Comparison of ENCODE assay signal across 8 cellular contexts in the genomic region with DNA sequence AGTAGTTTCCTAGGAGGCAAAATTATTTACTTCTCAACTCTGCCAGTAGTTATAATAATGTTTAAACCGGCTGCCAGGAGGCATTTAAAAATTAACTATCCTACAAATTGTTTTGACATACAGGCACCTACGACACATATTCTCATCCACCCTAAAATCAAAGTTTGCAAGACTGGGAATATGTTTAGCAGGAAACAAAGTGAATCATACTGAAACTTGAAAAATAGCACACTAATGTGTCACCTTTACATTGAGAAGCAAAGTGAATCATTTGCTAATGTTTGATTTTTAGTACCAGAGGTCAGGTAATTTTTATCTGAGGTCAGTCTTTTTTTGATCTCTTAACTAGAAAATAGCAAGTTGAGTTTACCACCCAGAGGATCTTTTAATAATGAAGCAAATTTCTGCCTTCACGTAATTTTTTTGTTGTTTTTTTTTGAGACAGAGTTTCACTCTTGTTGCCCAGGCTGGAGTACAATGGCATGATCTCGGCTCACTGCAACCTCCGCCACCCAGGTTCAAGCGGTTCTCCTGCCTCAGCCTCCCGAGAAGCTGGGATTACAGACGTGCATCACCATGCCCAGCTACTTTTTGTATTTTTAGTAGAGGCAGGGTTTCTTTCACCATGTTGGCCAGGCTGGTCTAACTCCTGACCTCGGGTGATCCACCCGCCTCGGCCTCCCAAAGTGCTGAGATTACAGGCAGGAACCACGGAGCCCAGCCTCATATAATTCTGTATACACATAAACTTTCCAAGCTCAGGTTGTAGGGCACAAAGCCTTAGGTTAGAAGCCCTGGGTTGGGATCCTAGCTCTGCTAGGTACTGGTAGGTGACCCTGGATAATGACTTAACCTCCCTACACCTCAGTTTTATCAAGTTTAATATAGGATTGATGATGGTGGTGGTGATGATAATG.
DNase-seq lines count a peak whose midpoint lies in the region; ATAC-seq and TF ChIP-seq lines count a peak whose summit lies in the region.

No MANE protein-coding gene starts in this region.

- no peaks in the 10 kb centered on the region for H3K9me3 Mint-ChIP-seq in activated naive CD4-positive, alpha-beta T cell treated with anti-CD3 and anti-CD28 coated beads, Interleukin-2, amount 10 ng/mL, durations not matched to agents 7 days and 5 days

- H4K20me1 ChIP-seq in fibroblast of lung (ENCODE audit: control insufficient read depth, extremely low read depth, insufficient read depth, low read length) = no peaks in the 10 kb centered on the region

- H3K36me3 Mint-ChIP-seq in activated naive CD4-positive, alpha-beta T cell treated with anti-CD3 and anti-CD28 coated beads, Interleukin-2, amount 10 ng/mL, durations not matched to agents 7 days and 5 days = no peaks in the 10 kb centered on the region

- H3K4me3 ChIP-seq in fibroblast of lung (replicated peaks in 1 of 4; ENCODE audit: control extremely low read depth in 1 of 4, insufficient read depth in 1 of 4, low read depth in 3 of 4, low read length in 4 of 4) (no peak overlapping the region), right atrium auricular region (no peak overlapping the region)

- CTCF ChIA-PET in activated naive CD4-positive, alpha-beta T cell treated with anti-CD3 and anti-CD28 coated beads, Interleukin-2, amount 10 ng/mL, durations not matched to agents 7 days and 5 days (lab: Charles Lee) = no interaction called here

- H3K27me3 ChIP-seq in fibroblast of lung (ENCODE audit: control insufficient read depth, insufficient read depth, low read length) (no peaks in the 10 kb centered on the region), right atrium auricular region (no peaks in the 10 kb centered on the region)

- H3K27me3 Mint-ChIP-seq in activated naive CD4-positive, alpha-beta T cell treated with anti-CD3 and anti-CD28 coated beads, Interleukin-2, amount 10 ng/mL, durations not matched to agents 7 days and 5 days = peaks cover 10% of the 10 kb centered on the region

- H3K4me2 ChIP-seq in fibroblast of lung (ENCODE audit: extremely low read depth, insufficient read depth, low read length) = no peak overlapping the region

- DNase-seq in AG20443 (ENCODE audit: low spot score) (peak; percentile 50), HT-29 (ENCODE audit: low spot score) (peak; percentile 78), fibroblast of lung (ENCODE audit: low read depth in 2 of 2) (peak; percentile 40 to 79), right atrium auricular region (ENCODE audit: low spot score) (no peak), iPS-NIHi7 (ENCODE audit: extremely low spot score) (no peak)
- no peak for DNase-seq in activated naive CD4-positive, alpha-beta T cell treated with anti-CD3 and anti-CD28 coated beads, Interleukin-2, amount 10 ng/mL, durations not matched to agents 7 days and 5 days

- no peak for TF ChIP-seq CTCF in fibroblast of lung (conservative IDR thresholded peaks at IDR 0.05 in 1 of 2, IDR thresholded peaks at IDR 0.05 in 1 of 2; ENCODE audit: low read depth in 1 of 2, low read length in 2 of 2)
- TF ChIP-seq CTCF in right atrium auricular region (IDR thresholded peaks at IDR 0.05) = no peak

- H3K4me1 ChIP-seq in fibroblast of lung (ENCODE audit: control insufficient read depth, extremely low read depth, insufficient read depth, low read length) (peaks cover 2% of the 10 kb centered on the region), right atrium auricular region (peaks cover 0 to 9% of the 10 kb centered on the region in 2 donors)

- H3K9me3 ChIP-seq in fibroblast of lung (ENCODE audit: control insufficient read depth, insufficient read depth, low read depth, low read length) (no peaks in the 10 kb centered on the region), right atrium auricular region (no peaks in the 10 kb centered on the region)

- no peak overlapping the region for H2AFZ ChIP-seq in fibroblast of lung (ENCODE audit: low read length)

- H3K27ac ChIP-seq in fibroblast of lung (ENCODE audit: insufficient read depth, low read length) (peak overlapping the region; percentile 45), right atrium auricular region (no peak overlapping the region)

- no peaks in the 10 kb centered on the region for H3K79me2 ChIP-seq in fibroblast of lung (ENCODE audit: control insufficient read depth, insufficient read depth, low read length)

- H3K36me3 ChIP-seq in fibroblast of lung (ENCODE audit: control insufficient read depth, insufficient read depth, low read length) = no peaks in the 10 kb centered on the region
- no peaks in the 10 kb centered on the region for H3K36me3 ChIP-seq in right atrium auricular region

- ATAC-seq in GM19467 (IDR thresholded peaks at IDR 0.05; ENCODE audit: unreplicated experiment) (peak; percentile 66), GM19324 (IDR thresholded peaks at IDR 0.05; ENCODE audit: low FRiP score, unreplicated experiment) (no peak)

- peaks cover 14% of the 10 kb centered on the region for H3K4me1 Mint-ChIP-seq in activated naive CD4-positive, alpha-beta T cell treated with anti-CD3 and anti-CD28 coated beads, Interleukin-2, amount 10 ng/mL, durations not matched to agents 7 days and 5 days

- H3K4me3 Mint-ChIP-seq in activated naive CD4-positive, alpha-beta T cell treated with anti-CD3 and anti-CD28 coated beads, Interleukin-2, amount 10 ng/mL, durations not matched to agents 7 days and 5 days = no peak overlapping the region

- H3K27ac Mint-ChIP-seq in activated naive CD4-positive, alpha-beta T cell treated with anti-CD3 and anti-CD28 coated beads, Interleukin-2, amount 10 ng/mL, durations not matched to agents 7 days and 5 days = no peak overlapping the region

- no peak overlapping the region for H3K9ac ChIP-seq in fibroblast of lung (ENCODE audit: insufficient read depth, low read length)

Comparison
In these comparisons a context has a peak if more than half of its experiments do, and no peak if none do; other contexts are left out.
1. DNase-seq: peak in AG20443 (single experiment), HT-29 (single experiment) and fibroblast of lung (2 of 2); none in right atrium auricular region (single experiment), iPS-NIHi7 (single experiment) and activated naive CD4-positive, alpha-beta T cell treated with anti-CD3 and anti-CD28 coated beads, Interleukin-2, amount 10 ng/mL, durations not matched to agents 7 days and 5 days (single experiment).